Comparison of ENCODE assay signal across 10 cellular contexts in genomic region chr5:89343666-89344065, GRCh38.
A peak's percentile ranks its signal among the peaks of the same experiment; 100 is the strongest.
DNase-seq lines count a peak whose midpoint lies in the region; ATAC-seq, FAIRE-seq and TF ChIP-seq lines count a peak whose summit lies in the region.
"Had no signal": no experiment of that assay in that cellular context is flagged by ENCODE, and none has a peak within 500 bp of the region (broad histone marks: within the 10 kb centered on the region; RNA-seq: fewer than 3 reads in every experiment).

No MANE protein-coding gene starts in this region.

- H3K27ac Mint-ChIP-seq in CD14-positive monocyte (no peak overlapping the region), progenitor cell of endocrine pancreas (no peak overlapping the region)
- no peak overlapping the region for H3K27ac Mint-ChIP-seq in activated T-helper 2 cell treated with anti-CD3 and anti-CD28 coated beads, Interferon-gamma antibody, Interleukin-2, Interleukin-4, amounts not matched to agents 10 μg/mL and 5 μg/mL and 100 μg/mL, durations not matched to agents 14 hours and 24 hours and 36 hours

- H3K4me1 Mint-ChIP-seq in CD14-positive monocyte (peaks cover 2% of the 10 kb centered on the region), progenitor cell of endocrine pancreas (ENCODE audit: low read depth) (no peaks in the 10 kb centered on the region)
- H3K4me1 Mint-ChIP-seq in activated T-helper 2 cell treated with anti-CD3 and anti-CD28 coated beads, Interferon-gamma antibody, Interleukin-2, Interleukin-4, amounts not matched to agents 10 μg/mL and 5 μg/mL and 100 μg/mL, durations not matched to agents 14 hours and 24 hours and 36 hours (ENCODE audit: low read depth) = peaks cover 4% of the 10 kb centered on the region

- peaks cover 0 to 2% (median 0%) of the 10 kb centered on the region in 3 donors for H3K27me3 Mint-ChIP-seq in CD14-positive monocyte (ENCODE audit: low read depth in 3 of 3)
- no peaks in the 10 kb centered on the region for H3K27me3 Mint-ChIP-seq in activated T-helper 2 cell treated with anti-CD3 and anti-CD28 coated beads, Interferon-gamma antibody, Interleukin-2, Interleukin-4, amounts not matched to agents 10 μg/mL and 5 μg/mL and 100 μg/mL, durations not matched to agents 14 hours and 24 hours and 36 hours (ENCODE audit: low read depth)
- no peaks in the 10 kb centered on the region for H3K27me3 Mint-ChIP-seq in progenitor cell of endocrine pancreas

- H3K36me3 ChIP-seq in endothelial cell of umbilical vein (ENCODE audit: control insufficient read depth in 2 of 2, extremely low read depth in 1 of 2, insufficient read depth in 2 of 2, low read length in 2 of 2) = no peaks in the 10 kb centered on the region
- H3K36me3 ChIP-seq: thyroid gland had no signal

- no peak overlapping the region for H3K27ac ChIP-seq in endothelial cell of umbilical vein (ENCODE audit: insufficient read depth, low read depth, low read length)
- H3K27ac ChIP-seq: thyroid gland had no signal

- POLR2A ChIA-PET in endothelial cell of umbilical vein (lab: Charles Lee) = no interaction called here

- no TSS peak for BruUV-seq in endothelial cell of umbilical vein (replicated peaks; lab: Mats Ljungman, UMichigan)

- no peak overlapping the region for H3K4me3 Mint-ChIP-seq in CD14-positive monocyte
- no peak overlapping the region for H3K4me3 Mint-ChIP-seq in activated T-helper 2 cell treated with anti-CD3 and anti-CD28 coated beads, Interferon-gamma antibody, Interleukin-2, Interleukin-4, amounts not matched to agents 10 μg/mL and 5 μg/mL and 100 μg/mL, durations not matched to agents 14 hours and 24 hours and 36 hours (ENCODE audit: low read depth)
- H3K4me3 Mint-ChIP-seq in progenitor cell of endocrine pancreas (ENCODE audit: low read depth) = no peak overlapping the region

- FAIRE-seq in GM18507 (lab: Jason Lieb, UNC) (peak; percentile 97), endothelial cell of umbilical vein (lab: Jason Lieb, UNC) (no peak)

- TF ChIP-seq POLR2A in endothelial cell of umbilical vein (IDR thresholded peaks at IDR 0.05; ENCODE audit: low read depth, low read length) = no peak

- H2AFZ ChIP-seq in endothelial cell of umbilical vein (ENCODE audit: low read depth, low read length) = no peak overlapping the region

- DNase-seq in GM18507 (ENCODE audit: extremely low spot score, insufficient read length, low read depth) (peak; percentile 32), LHCN-M2 (ENCODE audit: low read depth) (peak; percentile 65), endothelial cell of umbilical vein (ENCODE audit: low read depth, low spot score) (peak; percentile 8), CD14-positive monocyte (ENCODE audit: low spot score) (no peak), HT-29 (ENCODE audit: low spot score) (no peak), progenitor cell of endocrine pancreas (ENCODE audit: low spot score, unreplicated experiment) (no peak)
- DNase-seq in activated T-helper 2 cell treated with anti-CD3 and anti-CD28 coated beads, Interferon-gamma antibody, Interleukin-2, Interleukin-4, amounts not matched to agents 10 μg/mL and 5 μg/mL and 100 μg/mL, durations not matched to agents 14 hours and 24 hours and 36 hours (ENCODE audit: low spot score) = no peak

- no peaks in the 10 kb centered on the region for H3K4me1 ChIP-seq in endothelial cell of umbilical vein (ENCODE audit: control insufficient read depth, extremely low read depth, insufficient read depth, low read length)
- H3K4me1 ChIP-seq: thyroid gland had no signal

- no peak overlapping the region for H3K9ac ChIP-seq in endothelial cell of umbilical vein (replicated peaks; ENCODE audit: extremely low read depth, insufficient read depth, low read length)

- H3K27me3 ChIP-seq in endothelial cell of umbilical vein (ENCODE audit: control insufficient read depth in 2 of 2, insufficient read depth in 2 of 2, low read length in 2 of 2) = no peaks in the 10 kb centered on the region
- H3K27me3 ChIP-seq: thyroid gland had no signal

- H3K9me3 Mint-ChIP-seq in CD14-positive monocyte = peaks cover 0 to 5% (median 0%) of the 10 kb centered on the region in 7 donors
- H3K9me3 Mint-ChIP-seq in activated T-helper 2 cell treated with anti-CD3 and anti-CD28 coated beads, Interferon-gamma antibody, Interleukin-2, Interleukin-4, amounts not matched to agents 10 μg/mL and 5 μg/mL and 100 μg/mL, durations not matched to agents 14 hours and 24 hours and 36 hours = no peaks in the 10 kb centered on the region
- no peaks in the 10 kb centered on the region for H3K9me3 Mint-ChIP-seq in progenitor cell of endocrine pancreas (ENCODE audit: low read depth)

- no peaks in the 10 kb centered on the region for H3K9me1 ChIP-seq in endothelial cell of umbilical vein (replicated peaks; ENCODE audit: control insufficient read depth, extremely low read depth, insufficient read depth, low read length)

- intact Hi-C loops in endothelial cell of umbilical vein (cut with micrococcal nuclease) = no loop called here
- intact Hi-C loops in CD14-positive monocyte (cut with micrococcal nuclease) = no loop called here
- intact Hi-C loops in activated T-helper 2 cell treated with anti-CD3 and anti-CD28 coated beads, Interferon-gamma antibody, Interleukin-2, Interleukin-4, amounts not matched to agents 10 μg/mL and 5 μg/mL and 100 μg/mL, durations not matched to agents 14 hours and 24 hours and 36 hours (cut with micrococcal nuclease) = loop anchor here (2.0 kb wide), 1 partner anchor 29 kb away; no protein-coding TSS in a partner anchor

- CTCF ChIA-PET in endothelial cell of umbilical vein (lab: Charles Lee) = interaction anchor here (0.8 to 1.0 kb wide), 3 partner anchors 9 to 31 kb away, joined by 3 to 5 read pairs (median 4); no protein-coding TSS in a partner anchor

- no peak for TF ChIP-seq CTCF in endothelial cell of umbilical vein (IDR thresholded peaks at IDR 0.05; ENCODE audit: extremely low read depth in 1 of 2, insufficient read depth in 1 of 2, low read depth in 1 of 2, low read length in 2 of 2)
- TF ChIP-seq CTCF in CD14-positive monocyte (IDR thresholded peaks at IDR 0.05) = no peak
- no peak for TF ChIP-seq CTCF in progenitor cell of endocrine pancreas (IDR thresholded peaks at IDR 0.05; ENCODE audit: unreplicated experiment)

- H3K79me2 ChIP-seq in endothelial cell of umbilical vein (ENCODE audit: control insufficient read depth, insufficient read depth, low read length) = no peaks in the 10 kb centered on the region

- no peak overlapping the region for H3K4me2 ChIP-seq in endothelial cell of umbilical vein (ENCODE audit: insufficient read depth, low read length)

- H3K4me3 ChIP-seq in endothelial cell of umbilical vein (replicated peaks in 1 of 3; ENCODE audit: insufficient read depth in 1 of 3, low read depth in 1 of 3, low read length in 3 of 3) = no peak overlapping the region
- H3K4me3 ChIP-seq: thyroid gland had no signal

- no peaks in the 10 kb centered on the region for H3K9me3 ChIP-seq in endothelial cell of umbilical vein (replicated peaks; ENCODE audit: control insufficient read depth, insufficient read depth, low read length)
- H3K9me3 ChIP-seq: thyroid gland had no signal

- dilution Hi-C loops in endothelial cell of umbilical vein (cut with MboI; ENCODE audit: extremely low pct_ligation_motif_present, low sequenced_read_pairs) = no loop called here

- no peaks in the 10 kb centered on the region for H3K36me3 Mint-ChIP-seq in CD14-positive monocyte
- no peaks in the 10 kb centered on the region for H3K36me3 Mint-ChIP-seq in activated T-helper 2 cell treated with anti-CD3 and anti-CD28 coated beads, Interferon-gamma antibody, Interleukin-2, Interleukin-4, amounts not matched to agents 10 μg/mL and 5 μg/mL and 100 μg/mL, durations not matched to agents 14 hours and 24 hours and 36 hours (ENCODE audit: low read depth)
- no peaks in the 10 kb centered on the region for H3K36me3 Mint-ChIP-seq in progenitor cell of endocrine pancreas (ENCODE audit: insufficient read depth)

- H4K20me1 ChIP-seq in endothelial cell of umbilical vein (replicated peaks; ENCODE audit: control insufficient read depth, extremely low read depth, insufficient read depth, low read length) = no peaks in the 10 kb centered on the region

- peak; percentile 91 for ATAC-seq in GM21619 (IDR thresholded peaks at IDR 0.05; ENCODE audit: unreplicated experiment)
- ATAC-seq: HCT116 had no signal

TF ChIP-seq in endothelial cell of umbilical vein, 7 proteins besides CTCF, POLR2A, EP300 and RAD21:
- no peak for TF ChIP-seq JUN (IDR thresholded peaks at IDR 0.05; ENCODE audit: borderline replicate concordance, insufficient read depth, insufficient read length, low read depth)
- no peak for TF ChIP-seq FOS (IDR thresholded peaks at IDR 0.05; ENCODE audit: borderline replicate concordance, insufficient read depth, low read length)
- TF ChIP-seq POLR2AphosphoS5 (IDR thresholded peaks at IDR 0.05; ENCODE audit: insufficient read depth, low read depth, low read length) = no peak
- TF ChIP-seq MYC (IDR thresholded peaks at IDR 0.05; ENCODE audit: low read depth, low read length) = no peak
- no peak for TF ChIP-seq GATA2 (IDR thresholded peaks at IDR 0.05; ENCODE audit: insufficient read depth, insufficient read length, low read depth, low read length)
- TF ChIP-seq EZH2 (IDR thresholded peaks at IDR 0.05; ENCODE audit: borderline replicate concordance, low read depth, low read length, severe bottlenecking) = no peak
- TF ChIP-seq MAX (IDR thresholded peaks at IDR 0.05; ENCODE audit: insufficient read depth, insufficient read length) = no peak

Comparison
In these comparisons a context has a peak if more than half of its experiments do, and no peak if none do; other contexts are left out.
1. DNase-seq: peak in GM18507 (single experiment), LHCN-M2 (single experiment) and endothelial cell of umbilical vein (single experiment); none in CD14-positive monocyte (single experiment), HT-29 (single experiment), activated T-helper 2 cell treated with anti-CD3 and anti-CD28 coated beads, Interferon-gamma antibody, Interleukin-2, Interleukin-4, amounts not matched to agents 10 μg/mL and 5 μg/mL and 100 μg/mL, durations not matched to agents 14 hours and 24 hours and 36 hours (single experiment) and progenitor cell of endocrine pancreas (single experiment).